9 cellular contexts compared by ENCODE assay signal in genomic region chr16:705748-706188, GRCh38. TPM values are rescaled to one million over a fixed set of nuclear protein-coding genes. Genes with fewer than 3 reads are reported as not detected.
DNase-seq lines count a peak whose midpoint lies in the region; ATAC-seq and TF ChIP-seq lines count a peak whose summit lies in the region.
"Had no signal": no experiment of that assay in that cellular context is flagged by ENCODE, and none has a peak within 500 bp of the region (broad histone marks: within the 10 kb centered on the region; RNA-seq: fewer than 3 reads in every experiment).

Gene FBXL16, minus strand, starts transcription at chr16:705801. Its CDS starts 8,396 bp downstream, at chr16:697405.

- H3K27me3 ChIP-seq in endodermal cell (ENCODE audit: control insufficient read depth, insufficient read depth, low read length, poor library complexity, severe bottlenecking), result peaks cover 92% of the 10 kb centered on the region
- H3K27me3 ChIP-seq in prostate gland (replicated peaks; ENCODE audit: insufficient read depth), result peaks cover 30% of the 10 kb centered on the region

- H3K9me3 ChIP-seq in endodermal cell (ENCODE audit: control insufficient read depth, low read length) (no peaks in the 10 kb centered on the region), prostate gland (no peaks in the 10 kb centered on the region)

- no peak for TF ChIP-seq POLR2A in prostate gland (IDR thresholded peaks at IDR 0.05)

- H3K36me3 ChIP-seq in endodermal cell (ENCODE audit: control insufficient read depth, insufficient read depth, low read length) (no peaks in the 10 kb centered on the region), prostate gland (no peaks in the 10 kb centered on the region)

- TF ChIP-seq CTCF in endodermal cell (conservative IDR thresholded peaks at IDR 0.05), result no peak
- TF ChIP-seq CTCF in prostate gland (IDR thresholded peaks at IDR 0.05), result no peak

- intact Hi-C loops in prostate gland (cut with DNase I), result no loop called here

- H3K27ac ChIP-seq in endodermal cell (ENCODE audit: low read depth, low read length) (no peak within 1 kb of the TSS), prostate gland (no peak within 1 kb of the TSS)

- no peak within 1 kb of the TSS for H3K27ac Mint-ChIP-seq in endodermal cell

- H3K9ac ChIP-seq in endodermal cell (ENCODE audit: extremely low read depth, low read length, poor library complexity, severe bottlenecking), result no peak within 1 kb of the TSS

- no peak for ATAC-seq in HG03439 (IDR thresholded peaks at IDR 0.05; ENCODE audit: unreplicated experiment)
- ATAC-seq in HG03280 (IDR thresholded peaks at IDR 0.05; ENCODE audit: unreplicated experiment), result no peak
- ATAC-seq: left lobe of liver had no signal

- DNase-seq in NCI-H510A (lab: John Stamatoyannopoulos, UW) (peak; percentile 41), NCI-H510A treated with DMSO at 0.1 percent for 48 hours (lab: John Stamatoyannopoulos, UW) (no peak), NCI-H345 treated with DMSO at 0.1 percent for 48 hours (lab: John Stamatoyannopoulos, UW; ENCODE audit: unreplicated experiment) (peak; percentile 63), endodermal cell (peak; percentile 68), prostate gland (ENCODE audit: low spot score) (no peak), mesenteric fat pad (ENCODE audit: low spot score) (no peak)

- WGBS in endodermal cell (ENCODE audit: insufficient coverage in 1 of 2, insufficient read length in 1 of 2), 2 experiments, result 1% methylated on average over 61 of the region's 74 CpGs; no CpG with 5 or more reads in 1 of the 2 experiments
- 4% methylated on average over 24 of the region's 74 CpGs for WGBS in prostate gland

- H3K4me3 Mint-ChIP-seq in endodermal cell, result peak within 1 kb of the TSS; percentile 48

- H3K4me1 ChIP-seq in endodermal cell (ENCODE audit: control insufficient read depth, insufficient read depth, low read length) (no peaks in the 10 kb centered on the region), prostate gland (replicated peaks) (no peaks in the 10 kb centered on the region)

- H3K9me3 Mint-ChIP-seq in endodermal cell, result no peaks in the 10 kb centered on the region

- H3K4me3 ChIP-seq in endodermal cell (ENCODE audit: low read length), result no peak within 1 kb of the TSS
- peak within 1 kb of the TSS; percentile 8 to 39 for H3K4me3 ChIP-seq in prostate gland

- H3K4me1 Mint-ChIP-seq in endodermal cell, result no peaks in the 10 kb centered on the region

- H3K36me3 Mint-ChIP-seq in endodermal cell (ENCODE audit: low read depth), result no peaks in the 10 kb centered on the region

- H3K27me3 Mint-ChIP-seq in endodermal cell (ENCODE audit: insufficient read depth), result peaks cover 87% of the 10 kb centered on the region

RNA-seq across cellular contexts. Expression of gene FBXL16, which starts in this region (rescaled TPM):
- total RNA-seq in endodermal cell, result 1 to 10 TPM in 1 of 2 donors, under 1 TPM in 1; 0.38 to 2.2 TPM
- 4.7 TPM for polyA plus RNA-seq in endodermal cell (2013, experiment 1 of 2)
- 3.9 TPM for polyA plus RNA-seq in endodermal cell (2013, experiment 2 of 2)
- total RNA-seq in prostate gland, result 1 to 10 TPM; 6.1 to 9.1 TPM
- not detected for total RNA-seq in mesenteric fat pad

Comparison
In these comparisons a context has a peak if more than half of its experiments do, and no peak if none do; other contexts are left out.
1. DNase-seq: peak in NCI-H510A (single experiment), NCI-H345 treated with DMSO at 0.1 percent for 48 hours (single experiment) and endodermal cell (single experiment); none in NCI-H510A treated with DMSO at 0.1 percent for 48 hours (single experiment), prostate gland (single experiment) and mesenteric fat pad (single experiment).